Comparison of ENCODE assay signal across 24 cellular contexts in genomic region chr6:107274288-107274687, GRCh38.
"Had no signal": no experiment of that assay in that cellular context is flagged by ENCODE, and none has a peak within 500 bp of the region (broad histone marks: within the 10 kb centered on the region; RNA-seq: fewer than 3 reads in every experiment).

No MANE protein-coding gene starts in this region.

- H3K4me3 Mint-ChIP-seq: activated CD8-positive, alpha-beta T cell treated with anti-CD3 and anti-CD28 coated beads, Interleukin-2, amount 10 ng/mL, durations not matched to agents 7 days and 5 days; activated naive CD8-positive, alpha-beta T cell treated with anti-CD3 and anti-CD28 coated beads, Interleukin-2, amount 10 ng/mL, durations not matched to agents 7 days and 5 days; T-cell had no signal

- H3K9me3 ChIP-seq: adrenal gland had no signal

- H3K27ac Mint-ChIP-seq: activated CD8-positive, alpha-beta T cell treated with anti-CD3 and anti-CD28 coated beads, Interleukin-2, amount 10 ng/mL, durations not matched to agents 7 days and 5 days; activated naive CD8-positive, alpha-beta T cell treated with anti-CD3 and anti-CD28 coated beads, Interleukin-2, amount 10 ng/mL, durations not matched to agents 7 days and 5 days; T-cell had no signal

- H3K36me3 ChIP-seq: adrenal gland had no signal

- H3K36me3 Mint-ChIP-seq: activated naive CD8-positive, alpha-beta T cell treated with anti-CD3 and anti-CD28 coated beads, Interleukin-2, amount 10 ng/mL, durations not matched to agents 7 days and 5 days had no signal

- H3K4me1 Mint-ChIP-seq: activated naive CD8-positive, alpha-beta T cell treated with anti-CD3 and anti-CD28 coated beads, Interleukin-2, amount 10 ng/mL, durations not matched to agents 7 days and 5 days; T-cell had no signal

- H3K4me2 ChIP-seq: PC-9 had no signal

- H2AFZ ChIP-seq: PC-9 had no signal

- H3K9me3 Mint-ChIP-seq: activated naive CD8-positive, alpha-beta T cell treated with anti-CD3 and anti-CD28 coated beads, Interleukin-2, amount 10 ng/mL, durations not matched to agents 7 days and 5 days; T-cell had no signal

- H3K27ac ChIP-seq: adrenal gland, PC-9, SK-N-MC had no signal

- ATAC-seq: activated CD8-positive, alpha-beta T cell treated with anti-CD3 and anti-CD28 coated beads, Interleukin-2, amount 10 ng/mL, durations not matched to agents 7 days and 5 days; T-cell had no signal

- H3K4me1 ChIP-seq: adrenal gland had no signal

- H3K27me3 Mint-ChIP-seq: activated naive CD8-positive, alpha-beta T cell treated with anti-CD3 and anti-CD28 coated beads, Interleukin-2, amount 10 ng/mL, durations not matched to agents 7 days and 5 days; T-cell had no signal

- DNase-seq: activated CD4-positive, alpha-beta T cell treated with anti-CD3 and anti-CD28 coated beads for 48 hours; activated CD4-positive, alpha-beta T cell treated with anti-CD3 and anti-CD28 coated beads, Interleukin-2, amount 50 U/mL, for 4 hours; activated CD4-positive, CD25-positive, alpha-beta regulatory T cell treated with anti-CD3 and anti-CD28 coated beads, Interleukin-2, amount 50 U/mL, for 72 hours; activated CD8-positive, alpha-beta memory T cell treated with anti-CD3 and anti-CD28 coated beads, Interleukin-2, amount 50 U/mL, for 48 hours; activated CD8-positive, alpha-beta T cell treated with anti-CD3 and anti-CD28 coated beads, Interleukin-2, amount 10 ng/mL, durations not matched to agents 7 days and 5 days; activated naive CD4-positive, alpha-beta T cell treated with anti-CD3 and anti-CD28 coated beads, Interleukin-2, amount 50 U/mL, for 16 hours; activated naive CD8-positive, alpha-beta T cell treated with anti-CD3 and anti-CD28 coated beads, Interleukin-2, amount 10 ng/mL, durations not matched to agents 7 days and 5 days; activated T-cell treated with anti-CD3 and anti-CD28 coated beads, Interleukin-2, amount 50 U/mL, for 1 hour; adrenal gland; anterior cingulate cortex; cerebellar nuclear complex; Karpas-422; MM.1S; NCI-H1105 treated with DMSO at 0.1 percent for 48 hours; NCI-H1436 treated with DMSO at 0.1 percent for 48 hours; NCI-H187; NCI-H2081; NCI-H510A treated with DMSO at 0.1 percent for 48 hours; PC-9; SIG-M5; T-cell; T-helper 2 cell; T1000 had no signal

- H3K4me3 ChIP-seq: adrenal gland, PC-9, SK-N-MC had no signal

- H3K27me3 ChIP-seq: adrenal gland had no signal
